In the genomic region with DNA sequence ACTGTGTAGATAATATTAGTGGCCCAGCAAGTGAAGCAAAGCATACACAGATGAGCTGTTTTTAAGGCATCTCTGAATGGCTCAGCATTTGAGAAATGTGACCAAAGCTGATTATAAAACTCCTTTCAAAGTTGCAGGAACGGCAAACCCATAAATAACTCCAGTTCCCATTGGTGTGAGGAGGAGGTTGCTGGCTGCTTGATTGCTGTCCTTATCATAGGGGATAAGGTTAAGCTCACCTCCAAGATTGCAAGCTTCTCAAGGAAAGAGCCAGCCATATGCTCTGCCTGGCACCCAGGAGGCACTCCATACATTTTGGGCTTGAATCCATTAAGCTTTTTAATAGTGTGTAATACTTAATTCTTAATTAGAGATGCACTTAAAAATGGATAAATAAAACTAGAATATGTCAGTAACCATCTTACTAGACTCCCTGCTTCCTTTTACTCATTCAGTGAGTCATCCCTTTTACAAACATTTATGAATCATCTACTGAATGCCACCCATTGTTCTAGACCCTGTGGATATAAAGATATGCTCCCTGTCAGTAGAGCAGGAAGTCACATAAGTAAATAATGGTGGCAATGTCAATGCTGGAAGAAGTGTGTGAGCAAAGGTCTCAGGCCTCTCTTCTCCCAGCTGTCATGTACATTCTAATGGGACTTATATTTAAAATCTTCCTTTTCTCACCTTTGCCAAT, we compare ENCODE assay signal across 8 cellular contexts.
DNase-seq lines count a peak whose midpoint lies in the region; ATAC-seq, FAIRE-seq and TF ChIP-seq lines count a peak whose summit lies in the region.

No MANE protein-coding gene starts in this region.

- TF ChIP-seq CTCF in C4-2B (conservative IDR thresholded peaks at IDR 0.05) (no peak), GM12878 (IDR thresholded peaks at IDR 0.05 in 2 of 3, conservative IDR thresholded peaks at IDR 0.05 in 1 of 3; ENCODE audit: control insufficient read depth in 2 of 3, extremely low read depth in 1 of 3, insufficient read depth in 1 of 3, low read depth in 3 of 3, low read length in 3 of 3) (no peak)

- 100% methylated on average over 1 of the region's 1 CpG for WGBS in GM12878 (ENCODE audit: insufficient coverage, insufficient replicate concordance, low lambda C conversion rate, missing lambda C conversion rate)

- no peak overlapping the region for H3K4me3 ChIP-seq in GM12878

- no TSS peak for BruUV-seq in GM12878 (replicated peaks; lab: Mats Ljungman, UMichigan)

- H3K27ac ChIP-seq in C4-2B: peak overlapping the region; percentile 44; the same call in 1 of the 2 replicates
- H3K27ac ChIP-seq in GM12878 (ENCODE audit: control insufficient read depth, insufficient read depth): no peak overlapping the region

- RAD21 ChIA-PET in GM12878 (lab: Charles Lee; ENCODE audit: unreplicated experiment): interaction anchor here (0.8 to 1.4 kb wide), 3 partner anchors 21 to 66 kb away, joined by 3 to 4 read pairs (median 3); no protein-coding TSS in a partner anchor

- no peaks in the 10 kb centered on the region for H3K27me3 ChIP-seq in GM12878 (replicated peaks in 1 of 2; ENCODE audit: control insufficient read depth in 2 of 2, insufficient read depth in 2 of 2, low read length in 1 of 2)

- TF ChIP-seq POLR2A in GM12878 (IDR thresholded peaks at IDR 0.05; ENCODE audit: low read depth, low read length): no peak

- CTCF ChIA-PET in GM12878 (lab: Yijun Ruan, JAX): interaction anchor here (0.7 to 1.9 kb wide), 5 partner anchors 8 to 77 kb away, joined by 3 to 5 read pairs (median 4); no protein-coding TSS in a partner anchor

- H3K9ac ChIP-seq in GM12878 (ENCODE audit: control insufficient read depth, insufficient read depth, low read length): no peak overlapping the region

- no peak for FAIRE-seq in GM12878 (lab: Jason Lieb, UNC)

- DNase-seq in GOT3 (lab: John Stamatoyannopoulos, UW) (peak; percentile 2), NCI-H226 (peak; percentile 82), GM12878 (ENCODE audit: low read depth, low spot score) (no peak), left lobe of liver (ENCODE audit: low spot score) (no peak), DMS79 (lab: John Stamatoyannopoulos, UW) (no peak)
- no peak for DNase-seq in stimulated activated CD8-positive, alpha-beta memory T cell treated with anti-CD3 and anti-CD28 coated beads, Interleukin-4, amount 100 ng/mL, for 48 hours

- peaks cover 4% of the 10 kb centered on the region; the same call in 1 of the 2 replicates for H3K4me1 ChIP-seq in GM12878 (ENCODE audit: control insufficient read depth, insufficient read depth, low read length)

- POLR2A ChIA-PET in GM12878 (lab: Charles Lee): interaction anchor here (0.6 to 0.7 kb wide), 2 partner anchors 8 to 63 kb away, joined by 3 to 7 read pairs; no protein-coding TSS in a partner anchor

- H4K20me1 ChIP-seq in GM12878 (ENCODE audit: control insufficient read depth, insufficient read depth): no peaks in the 10 kb centered on the region

- no peak for TF ChIP-seq EP300 in GM12878 (IDR thresholded peaks at IDR 0.05; ENCODE audit: borderline replicate concordance in 1 of 2, control insufficient read depth in 1 of 2, low read depth in 2 of 2, low read length in 2 of 2)

- in situ Hi-C loops in GM12878 (cut with MboI): no loop called here

- intact Hi-C loops in GM12878 (cut with micrococcal nuclease; ENCODE audit: unreplicated experiment): no loop called here

- ATAC-seq in GM12878 (peak; percentile 78), left lobe of liver (peak; percentile 46), HG02852 (IDR thresholded peaks at IDR 0.05; ENCODE audit: unreplicated experiment) (no peak)

- SMC1A ChIA-PET in GM12878 (lab: Charles Lee; ENCODE audit: uncharacterized antibody, unreplicated experiment): interaction anchor here (0.5 to 1.8 kb wide), 5 partner anchors 10 to 28 kb away, joined by 3 to 8 read pairs (median 3); no protein-coding TSS in a partner anchor

- no peak overlapping the region for H3K4me2 ChIP-seq in GM12878 (ENCODE audit: control insufficient read depth, insufficient read depth)

- no peaks in the 10 kb centered on the region for H3K79me2 ChIP-seq in GM12878 (ENCODE audit: control insufficient read depth, insufficient read depth, low read length)

- no peak overlapping the region for H2AFZ ChIP-seq in GM12878 (ENCODE audit: control insufficient read depth, low read depth, low read length)

- H3K36me3 ChIP-seq in GM12878 (ENCODE audit: control insufficient read depth in 2 of 2, insufficient read depth in 2 of 2, low read length in 1 of 2): no peaks in the 10 kb centered on the region; a peak in 1 of 4 replicates

- no peak for TF ChIP-seq RAD21 in GM12878 (IDR thresholded peaks at IDR 0.05; ENCODE audit: insufficient read depth, low read depth, low read length)

- H3K9me3 ChIP-seq in GM12878 (replicated peaks; ENCODE audit: control insufficient read depth, insufficient read depth, low read length): no peaks in the 10 kb centered on the region

TF ChIP-seq in GM12878, 131 proteins besides CTCF, POLR2A, EP300 and RAD21:
- TF ChIP-seq, protein P1, sequence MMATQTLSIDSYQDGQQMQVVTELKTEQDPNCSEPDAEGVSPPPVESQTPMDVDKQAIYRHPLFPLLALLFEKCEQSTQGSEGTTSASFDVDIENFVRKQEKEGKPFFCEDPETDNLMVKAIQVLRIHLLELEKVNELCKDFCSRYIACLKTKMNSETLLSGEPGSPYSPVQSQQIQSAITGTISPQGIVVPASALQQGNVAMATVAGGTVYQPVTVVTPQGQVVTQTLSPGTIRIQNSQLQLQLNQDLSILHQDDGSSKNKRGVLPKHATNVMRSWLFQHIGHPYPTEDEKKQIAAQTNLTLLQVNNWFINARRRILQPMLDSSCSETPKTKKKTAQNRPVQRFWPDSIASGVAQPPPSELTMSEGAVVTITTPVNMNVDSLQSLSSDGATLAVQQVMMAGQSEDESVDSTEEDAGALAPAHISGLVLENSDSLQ (IDR thresholded peaks at IDR 0.05): 0 out of 2 replicates have a peak, but pooled peaks have one; percentile 25
- no peak for TF ChIP-seq BHLHE40 (IDR thresholded peaks at IDR 0.05; ENCODE audit: borderline replicate concordance in 1 of 2, low read depth in 2 of 2, low read length in 1 of 2)
- TF ChIP-seq SPI1 (IDR thresholded peaks at IDR 0.05; ENCODE audit: borderline replicate concordance, insufficient read depth, low read depth, low read length): no peak
- TF ChIP-seq SREBF2 (IDR thresholded peaks at IDR 0.05; ENCODE audit: low read length): no peak
- TF ChIP-seq JUNB (IDR thresholded peaks at IDR 0.05): 0 out of 2 replicates have a peak, but pooled peaks have one; percentile 31

Comparison
In these comparisons a context has a peak if more than half of its experiments do, and no peak if none do; other contexts are left out.
1. DNase-seq: peak in GOT3 (single experiment) and NCI-H226 (single experiment); none in GM12878 (single experiment), left lobe of liver (single experiment), DMS79 (single experiment) and stimulated activated CD8-positive, alpha-beta memory T cell treated with anti-CD3 and anti-CD28 coated beads, Interleukin-4, amount 100 ng/mL, for 48 hours (single experiment).